Comparison of ENCODE assay signal across 18 cellular contexts in the genomic region with DNA sequence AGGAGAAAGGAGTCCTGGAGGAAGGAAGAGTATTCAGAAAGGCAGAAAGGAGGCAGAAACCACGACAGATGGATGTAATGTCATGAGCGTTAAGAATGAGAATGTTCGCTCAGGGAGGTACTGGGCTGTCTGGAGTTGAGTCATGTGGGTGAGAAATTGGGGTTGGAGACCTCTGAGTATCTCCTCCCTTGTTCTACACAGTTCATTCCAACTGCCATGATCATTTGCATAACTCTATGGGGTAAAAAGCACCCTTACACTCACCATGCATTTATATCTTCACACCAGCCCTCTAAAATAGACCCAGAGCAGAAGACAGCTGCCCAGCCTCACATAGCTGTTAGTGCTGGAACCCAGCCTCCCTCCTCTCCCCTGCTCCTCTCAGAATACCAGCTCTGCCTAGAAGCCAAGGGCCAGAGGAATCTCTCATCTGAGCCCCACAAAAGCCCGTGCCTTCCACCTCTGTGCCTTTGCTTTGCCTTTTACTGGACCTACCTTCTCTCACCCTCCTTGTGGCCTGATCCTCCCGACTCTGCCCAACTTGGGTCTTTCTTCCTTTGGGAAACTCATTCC.
DNase-seq lines count a peak whose midpoint lies in the region; ATAC-seq and TF ChIP-seq lines count a peak whose summit lies in the region.
"Had no signal": no experiment of that assay in that cellular context is flagged by ENCODE, and none has a peak within 500 bp of the region (broad histone marks: within the 10 kb centered on the region; RNA-seq: fewer than 3 reads in every experiment).

No MANE protein-coding gene starts in this region.

- CTCF ChIA-PET in GM10248 (lab: Yijun Ruan, JAX), result interaction anchor here (2.3 to 17.6 kb wide), 2 partner anchors 13 to 126 kb away, joined by 8 to 281 read pairs; no protein-coding TSS in a partner anchor

- no peaks in the 10 kb centered on the region for H3K79me2 ChIP-seq in GM23248 (ENCODE audit: insufficient read depth)

- no peak overlapping the region for H3K4me2 ChIP-seq in GM23248 (ENCODE audit: unreplicated experiment)

- H3F3A ChIP-seq in GM23248 (ENCODE audit: insufficient read depth), result no peaks in the 10 kb centered on the region

- H3K27ac ChIP-seq in esophagus muscularis mucosa (replicated peaks in 1 of 4), result no peak overlapping the region
- no peak overlapping the region for H3K27ac ChIP-seq in GM23248
- H3K27ac ChIP-seq: brain microvascular endothelial cell, psoas muscle had no signal

- no peak for TF ChIP-seq EP300 in esophagus muscularis mucosa (IDR thresholded peaks at IDR 0.05)

- H4K20me1 ChIP-seq in GM23248 (ENCODE audit: insufficient read depth), result no peaks in the 10 kb centered on the region

- no peaks in the 10 kb centered on the region for H3K9me3 ChIP-seq in esophagus muscularis mucosa
- H3K9me3 ChIP-seq in GM23248 (ENCODE audit: low read depth), result no peaks in the 10 kb centered on the region
- H3K9me3 ChIP-seq: psoas muscle had no signal

- H3K9me2 ChIP-seq in GM23248 (ENCODE audit: insufficient read depth), result no peaks in the 10 kb centered on the region

- no peak overlapping the region for H3K9ac ChIP-seq in GM23248

- TF ChIP-seq CTCF in GM10248 (IDR thresholded peaks at IDR 0.05; ENCODE audit: control extremely low read depth, extremely low read depth, low read depth, missing control alignments), result no peak
- no peak for TF ChIP-seq CTCF in esophagus muscularis mucosa (IDR thresholded peaks at IDR 0.05)

- no peaks in the 10 kb centered on the region for H3K4me1 ChIP-seq in esophagus muscularis mucosa
- H3K4me1 ChIP-seq in GM23248 (ENCODE audit: insufficient read depth), result no peaks in the 10 kb centered on the region
- H3K4me1 ChIP-seq: psoas muscle had no signal

- DNase-seq in GM10248 (ENCODE audit: extremely low spot score), result no peak
- no peak for DNase-seq in left lobe of liver (ENCODE audit: low spot score)
- DNase-seq in esophagus muscularis mucosa (ENCODE audit: extremely low spot score), result no peak
- no peak for DNase-seq in GM23248
- DNase-seq: activated CD4-positive, alpha-beta T cell treated with anti-CD3 and anti-CD28 coated beads, Interleukin-2, amount 50 U/mL, for 4 hours; activated effector memory CD4-positive, alpha-beta T cell treated with Interleukin-2 at 50 U/mL for 16 hours; brain microvascular endothelial cell; Calu3; effector CD4-positive, alpha-beta T cell; foreskin melanocyte; midbrain; NCI-H1436; psoas muscle; SHP77 had no signal

- no peak for TF ChIP-seq POLR2A in esophagus muscularis mucosa (IDR thresholded peaks at IDR 0.05; ENCODE audit: low read depth)

- POLR2A ChIA-PET in GM10248 (lab: Yijun Ruan, JAX), result no interaction called here

- in situ Hi-C loops in GM23248 (cut with MboI), result no loop called here

- no peak overlapping the region for H2AFZ ChIP-seq in GM23248

- H3K27me3 ChIP-seq in esophagus muscularis mucosa, result peaks cover 0 to 10% (median 0%) of the 10 kb centered on the region in 4 donors
- H3K27me3 ChIP-seq in GM23248 (replicated peaks; ENCODE audit: insufficient read depth), result peaks cover 5% of the 10 kb centered on the region; the same call in 1 of the 2 replicates
- H3K27me3 ChIP-seq: brain microvascular endothelial cell had no signal

- no peaks in the 10 kb centered on the region for H3K36me3 ChIP-seq in esophagus muscularis mucosa
- no peaks in the 10 kb centered on the region for H3K36me3 ChIP-seq in GM23248 (ENCODE audit: low read depth)
- H3K36me3 ChIP-seq: brain microvascular endothelial cell had no signal

- ATAC-seq in GM18498 (IDR thresholded peaks at IDR 0.05; ENCODE audit: unreplicated experiment) (peak; percentile 61), GM19025 (IDR thresholded peaks at IDR 0.05; ENCODE audit: low read depth, unreplicated experiment) (peak; percentile 76), HG02884 (IDR thresholded peaks at IDR 0.05; ENCODE audit: unreplicated experiment) (peak; percentile 59), HG03571 (IDR thresholded peaks at IDR 0.05; ENCODE audit: unreplicated experiment) (peak; percentile 56), left lobe of liver (no peak)
- ATAC-seq: psoas muscle had no signal

- no peak overlapping the region for H3K4me3 ChIP-seq in esophagus muscularis mucosa
- no peak overlapping the region for H3K4me3 ChIP-seq in GM23248
- H3K4me3 ChIP-seq: psoas muscle had no signal

- intact Hi-C loops in esophagus muscularis mucosa (cut with DNase I), result no loop called here

- 83% methylated on average over 5 of the region's 5 CpGs for WGBS in esophagus muscularis mucosa
- 60 to 62% methylated on average over 5 of the region's 5 CpGs for WGBS in GM23248 (ENCODE audit: low coverage in 1 of 2, low lambda C conversion rate in 2 of 2, missing lambda C conversion rate in 2 of 2), 2 experiments
